Comparison of ENCODE assay signal across 11 cellular contexts in the genomic region with DNA sequence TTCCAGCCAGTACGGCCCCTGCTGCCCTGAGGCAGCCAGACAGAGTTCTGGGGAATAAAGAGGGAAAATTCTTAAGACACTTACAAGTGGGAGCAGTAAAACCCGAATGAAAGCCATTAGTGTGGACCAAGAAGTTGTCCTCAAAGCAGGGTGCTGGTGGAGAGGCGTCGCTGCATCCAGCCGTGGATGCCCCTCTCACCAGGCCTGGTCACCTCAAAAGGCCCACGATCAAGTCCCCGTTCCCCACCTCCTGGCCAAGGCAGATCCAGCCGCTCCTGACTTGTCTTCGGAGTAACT. TPM values are rescaled to one million over a fixed set of nuclear protein-coding genes. Genes with fewer than 3 reads are reported as not detected.
DNase-seq lines count a peak whose midpoint lies in the region; ATAC-seq, FAIRE-seq and TF ChIP-seq lines count a peak whose summit lies in the region.
"Had no signal": no experiment of that assay in that cellular context is flagged by ENCODE, and none has a peak within 500 bp of the region (broad histone marks: within the 10 kb centered on the region; RNA-seq: fewer than 3 reads in every experiment).

No MANE protein-coding gene starts in this region.

- H3K23me2 ChIP-seq in H1 (ENCODE audit: low read depth, low read length), result peaks cover 3% of the 10 kb centered on the region; the same call in 1 of the 2 replicates

- 36% methylated on average over 9 of the region's 9 CpGs; no CpG with 5 or more reads in 1 of the 2 experiments for WGBS in H1 (ENCODE audit: extremely low coverage in 1 of 2, insufficient coverage in 1 of 2, insufficient read length in 1 of 2, insufficient replicate concordance in 2 of 2, low coverage in 1 of 2, low lambda C conversion rate in 2 of 2, missing lambda C conversion rate in 1 of 2), 2 experiments
- WGBS in small intestine, 3 donors, result 43 to 53% (median 47%) methylated on average over 9 of the region's 9 CpGs

- CTCF ChIA-PET in H1 (lab: Charles Lee; ENCODE audit: partially characterized antibody), result interaction anchor here (0.9 to 1.4 kb wide), 3 partner anchors 98 to 458 kb away, joined by 3 to 6 read pairs (median 4); no protein-coding TSS in a partner anchor

- H3K4me3 Mint-ChIP-seq in activated CD4-positive, alpha-beta T cell treated with anti-CD3 and anti-CD28 coated beads, Interleukin-2, amount 10 ng/mL, durations not matched to agents 24 days and 14 days, result peak overlapping the region; percentile 53
- H3K4me3 Mint-ChIP-seq in mesothelial cell of epicardium, result peak overlapping the region; percentile 70

- H3K27ac Mint-ChIP-seq in activated CD4-positive, alpha-beta T cell treated with anti-CD3 and anti-CD28 coated beads, Interleukin-2, amount 10 ng/mL, durations not matched to agents 24 days and 14 days, result no peak overlapping the region
- H3K27ac Mint-ChIP-seq in mesothelial cell of epicardium, result peak overlapping the region; percentile 79

- ATAC-seq in GM18861 (IDR thresholded peaks at IDR 0.05; ENCODE audit: unreplicated experiment), result no peak

- POLR2A ChIA-PET in H1 (lab: Charles Lee; ENCODE audit: partially characterized antibody), result no interaction called here

- no peak overlapping the region for H4K91ac ChIP-seq in H1 (replicated peaks; ENCODE audit: insufficient read length, low read length)

- H3K18ac ChIP-seq in H1 (ENCODE audit: extremely low read depth, low read length), result no peak overlapping the region

- no peak overlapping the region for H2BK12ac ChIP-seq in H1 (ENCODE audit: low read depth, low read length)

- H3K9me3 Mint-ChIP-seq in activated CD4-positive, alpha-beta T cell treated with anti-CD3 and anti-CD28 coated beads, Interleukin-2, amount 10 ng/mL, durations not matched to agents 24 days and 14 days, result no peaks in the 10 kb centered on the region
- H3K9me3 Mint-ChIP-seq in mesothelial cell of epicardium, result no peaks in the 10 kb centered on the region

- no peak for TF ChIP-seq POLR2A in H1 (IDR thresholded peaks at IDR 0.05; ENCODE audit: control extremely low read depth in 1 of 2, low read depth in 2 of 2, low read length in 2 of 2)

- H3K27me3 ChIP-seq in H1 (replicated peaks in 1 of 4; ENCODE audit: control insufficient read depth in 3 of 4, extremely low read depth in 1 of 4, insufficient read depth in 3 of 4, low read length in 3 of 4) (peaks cover 0 to 11% (median 6%) of the 10 kb centered on the region in 4 experiments; a peak in 5 of 7 replicates), tibial artery (no peaks in the 10 kb centered on the region), small intestine (ENCODE audit: control insufficient read depth in 2 of 2, insufficient read depth in 2 of 2, low read length in 2 of 2) (peaks cover 8 to 12% of the 10 kb centered on the region in 2 donors)

- no peaks in the 10 kb centered on the region for H3K36me3 Mint-ChIP-seq in activated CD4-positive, alpha-beta T cell treated with anti-CD3 and anti-CD28 coated beads, Interleukin-2, amount 10 ng/mL, durations not matched to agents 24 days and 14 days (ENCODE audit: low read depth)
- no peaks in the 10 kb centered on the region for H3K36me3 Mint-ChIP-seq in mesothelial cell of epicardium

- H2BK15ac ChIP-seq in H1 (ENCODE audit: low read length), result no peak overlapping the region

- H3K4me1 ChIP-seq in H1 (replicated peaks in 1 of 4; ENCODE audit: control insufficient read depth in 3 of 4, insufficient read depth in 4 of 4, low read length in 3 of 4) (no peaks in the 10 kb centered on the region), tibial artery (peaks cover 0 to 56% (median 35%) of the 10 kb centered on the region in 4 donors), small intestine (ENCODE audit: control insufficient read depth in 2 of 2, insufficient read depth in 1 of 2, low read depth in 1 of 2, low read length in 1 of 2) (no peaks in the 10 kb centered on the region)

- H4K20me1 ChIP-seq in H1 (replicated peaks in 1 of 2; ENCODE audit: control insufficient read depth in 1 of 2, insufficient read depth in 2 of 2, low read length in 2 of 2), result no peaks in the 10 kb centered on the region

- no peak for TF ChIP-seq CTCF in H1 (IDR thresholded peaks at IDR 0.05; ENCODE audit: control extremely low read depth in 1 of 3, insufficient read depth in 1 of 3, low read depth in 1 of 3, low read length in 3 of 3)
- TF ChIP-seq CTCF in mesothelial cell of epicardium (IDR thresholded peaks at IDR 0.05; ENCODE audit: unreplicated experiment), result no peak
- no peak for TF ChIP-seq CTCF in tibial artery (IDR thresholded peaks at IDR 0.05)

- peak overlapping the region in 3 of 4 experiments; percentile 38 to 74 (median 57); a peak in 5 of 7 replicates for H3K9ac ChIP-seq in H1 (replicated peaks in 1 of 4; ENCODE audit: extremely low read depth in 1 of 4, low read depth in 3 of 4, low read length in 3 of 4)

- no peak overlapping the region for H3K4ac ChIP-seq in H1 (replicated peaks; ENCODE audit: insufficient read length, low read depth, low read length)

- peaks cover 4% of the 10 kb centered on the region for H3K4me1 Mint-ChIP-seq in activated CD4-positive, alpha-beta T cell treated with anti-CD3 and anti-CD28 coated beads, Interleukin-2, amount 10 ng/mL, durations not matched to agents 24 days and 14 days
- peaks cover 7% of the 10 kb centered on the region for H3K4me1 Mint-ChIP-seq in mesothelial cell of epicardium

- H2BK120ac ChIP-seq in H1 (replicated peaks; ENCODE audit: low read depth, low read length), result no peak overlapping the region

- H3K4me3 ChIP-seq in H1 (ENCODE audit: extremely low read depth in 1 of 4, insufficient read depth in 2 of 4, low read depth in 3 of 4, low read length in 4 of 4) (peak overlapping the region; percentile 54 to 70 (median 60)), tibial artery (peak overlapping the region; percentile 68 to 83), small intestine (ENCODE audit: low read depth in 1 of 2, low read length in 2 of 2) (peak overlapping the region in 1 of 2 donors; percentile 38)

- H3K56ac ChIP-seq in H1 (replicated peaks; ENCODE audit: insufficient read length, low read depth, low read length), result no peak overlapping the region

- no peak overlapping the region for H2AK5ac ChIP-seq in H1 (ENCODE audit: low read depth, low read length)

- peak overlapping the region; percentile 68 to 87 for H3K4me2 ChIP-seq in H1 (ENCODE audit: insufficient read depth in 1 of 2, low read depth in 2 of 2, low read length in 2 of 2)

- intact Hi-C loops in activated CD4-positive, alpha-beta T cell treated with anti-CD3 and anti-CD28 coated beads, Interleukin-2, amount 10 ng/mL, durations not matched to agents 24 days and 14 days (cut with micrococcal nuclease), result loop anchor here (5.0 kb wide), 1 partner anchor 37 kb away; no protein-coding TSS in a partner anchor
- intact Hi-C loops in tibial artery (cut with DNase I; ENCODE audit: low total_unique reads), result loop anchor here (5.0 kb wide), 1 partner anchor 37 kb away; no protein-coding TSS in a partner anchor

- no peaks in the 10 kb centered on the region for H3K9me3 ChIP-seq in H1 (ENCODE audit: insufficient read depth in 2 of 2, low read depth in 1 of 2, low read length in 1 of 2)
- H3K9me3 ChIP-seq in tibial artery, result no peaks in the 10 kb centered on the region
- no peaks in the 10 kb centered on the region for H3K9me3 ChIP-seq in small intestine (ENCODE audit: control insufficient read depth, low read depth)

- no peak overlapping the region for H4K5ac ChIP-seq in H1 (ENCODE audit: insufficient read length, low read depth, low read length)

- no peaks in the 10 kb centered on the region for H3K79me2 ChIP-seq in H1 (ENCODE audit: control insufficient read depth in 1 of 2, insufficient read depth in 2 of 2, low read length in 2 of 2)

- no peak overlapping the region for H2BK5ac ChIP-seq in H1 (ENCODE audit: low read depth, low read length)

- no peak overlapping the region for H2BK20ac ChIP-seq in H1 (ENCODE audit: low read length)

- peak overlapping the region; percentile 88; the same call in 1 of the 2 replicates for H4K8ac ChIP-seq in H1 (ENCODE audit: extremely low read depth, insufficient read depth, low read length)

- no peak for TF ChIP-seq RAD21 in H1 (IDR thresholded peaks at IDR 0.05 in 1 of 2, conservative IDR thresholded peaks at IDR 0.05 in 1 of 2; ENCODE audit: low read depth in 2 of 2, low read length in 2 of 2)

- H3K27ac ChIP-seq in H1 (ENCODE audit: low read depth, low read length), result no peak overlapping the region
- peak overlapping the region; percentile 88 to 90 for H3K27ac ChIP-seq in tibial artery
- peak overlapping the region in 1 of 2 donors; percentile 72 for H3K27ac ChIP-seq in small intestine (ENCODE audit: low read depth in 1 of 2, low read length in 1 of 2)

- no peak for FAIRE-seq in H1 (lab: Jason Lieb, UNC)
- no peak for FAIRE-seq in small intestine (lab: Jason Lieb, UNC)

- no peak overlapping the region for H3K23ac ChIP-seq in H1 (ENCODE audit: insufficient read length)

- H3K36me3 ChIP-seq in H1 (ENCODE audit: control insufficient read depth in 2 of 4, insufficient read depth in 4 of 4, low read length in 3 of 4) (no peaks in the 10 kb centered on the region), tibial artery (no peaks in the 10 kb centered on the region), small intestine (ENCODE audit: control insufficient read depth in 2 of 2, insufficient read depth in 2 of 2, low read length in 2 of 2) (no peaks in the 10 kb centered on the region)

- no peak for DNase-seq in activated CD4-positive, alpha-beta T cell treated with anti-CD3 and anti-CD28 coated beads, Interleukin-2, amount 10 ng/mL, durations not matched to agents 24 days and 14 days
- no peak for DNase-seq in activated CD4-positive, alpha-beta T cell treated with anti-CD3 and anti-CD28 coated beads for 48 hours
- no peak for DNase-seq in H1 (ENCODE audit: low read depth in 1 of 2, low spot score in 2 of 2)
- DNase-seq in mesothelial cell of epicardium (ENCODE audit: low spot score in 2 of 2, unreplicated experiment in 2 of 2), result no peak
- DNase-seq in tibial artery, result no peak
- DNase-seq in small intestine, result no peak
- DNase-seq in NCI-H774 (lab: John Stamatoyannopoulos, UW), result no peak
- DNase-seq: cortex of kidney had no signal

- no peak overlapping the region for H3K14ac ChIP-seq in H1 (ENCODE audit: insufficient read length)

- H2AFZ ChIP-seq in H1 (ENCODE audit: low read length), result peak overlapping the region; percentile 35; the same call in 1 of the 2 replicates

- TF ChIP-seq EP300 in H1 (IDR thresholded peaks at IDR 0.05; ENCODE audit: borderline replicate concordance in 1 of 2, low read depth in 2 of 2, low read length in 2 of 2), result no peak

- H3K79me1 ChIP-seq in H1 (ENCODE audit: low read depth, low read length), result no peaks in the 10 kb centered on the region

- peaks cover 43% of the 10 kb centered on the region for H3K27me3 Mint-ChIP-seq in activated CD4-positive, alpha-beta T cell treated with anti-CD3 and anti-CD28 coated beads, Interleukin-2, amount 10 ng/mL, durations not matched to agents 24 days and 14 days
- H3K27me3 Mint-ChIP-seq in mesothelial cell of epicardium (ENCODE audit: low read depth), result peaks cover 79% of the 10 kb centered on the region

RNA-seq across cellular contexts. Expression of a gene that starts 0.7 kb away (rescaled TPM):
- total RNA-seq in activated CD4-positive, alpha-beta T cell treated with anti-CD3 and anti-CD28 coated beads, Interleukin-2, amount 10 ng/mL, durations not matched to agents 24 days and 14 days, result 0.50 and 0.63 TPM in 2 replicates
- total RNA-seq in H1 (2021; fragmentation: NEBNext Ultra II Directional; extraction: Animal tissue kit (Norgen Biotek cat#: 25700)), result 0.69 and 0.73 TPM in 2 replicates
- polyA plus RNA-seq in H1 (2011; rRNA removed), result 0.48 and 0.63 TPM in 2 replicates
- 0.50 TPM for polyA plus RNA-seq in H1 (2011; cell fraction: cytosol; rRNA removed)
- polyA plus RNA-seq in H1 (2011; cell fraction: nucleus; rRNA removed), result 0.70 TPM
- 0.56 to 0.81 TPM (median 0.68 TPM) in 4 replicates for polyA plus RNA-seq in H1 (2012, experiment 1 of 2)
- polyA plus RNA-seq in H1 (2012, experiment 2 of 2), result 0.21 TPM
- polyA plus RNA-seq in H1 (2013, experiment 1 of 2), result 0.65 TPM
- 0.66 TPM for polyA plus RNA-seq in H1 (2013, experiment 2 of 2)
- 0.54 and 1.2 TPM in 2 replicates for polyA minus RNA-seq in H1 (2011; rRNA and poly(A)+ RNA removed)
- not detected for polyA minus RNA-seq in H1 (2011; cell fraction: cytosol; rRNA and poly(A)+ RNA removed)
- 1.2 TPM for polyA minus RNA-seq in H1 (2011; cell fraction: nucleus; rRNA and poly(A)+ RNA removed)
- total RNA-seq in mesothelial cell of epicardium, result 3.5 to 4.1 TPM (median 3.7 TPM) in 3 replicates
- 1 to 10 TPM in 1 of 3 donors, under 1 TPM in 1, not detected in 1; 0.81 to 2.4 TPM for polyA plus RNA-seq in small intestine
- total RNA-seq: SK-MEL-5 had no signal

RNA-seq across cellular contexts. Expression of a gene that starts 19.2 kb away (rescaled TPM):
- not detected in 2 replicates for total RNA-seq in activated CD4-positive, alpha-beta T cell treated with anti-CD3 and anti-CD28 coated beads, Interleukin-2, amount 10 ng/mL, durations not matched to agents 24 days and 14 days
- not detected in 2 replicates for total RNA-seq in H1 (2021; fragmentation: NEBNext Ultra II Directional; extraction: Animal tissue kit (Norgen Biotek cat#: 25700))
- polyA plus RNA-seq in H1 (2011; rRNA removed), result not detected in 2 replicates
- not detected for polyA plus RNA-seq in H1 (2011; cell fraction: cytosol; rRNA removed)
- polyA plus RNA-seq in H1 (2011; cell fraction: nucleus; rRNA removed), result not detected
- polyA plus RNA-seq in H1 (2012, experiment 1 of 2), result not detected in 4 replicates
- polyA plus RNA-seq in H1 (2012, experiment 2 of 2), result not detected
- polyA plus RNA-seq in H1 (2013, experiment 1 of 2), result not detected
- polyA plus RNA-seq in H1 (2013, experiment 2 of 2), result not detected
- not detected in 2 replicates for polyA minus RNA-seq in H1 (2011; rRNA and poly(A)+ RNA removed)
- polyA minus RNA-seq in H1 (2011; cell fraction: cytosol; rRNA and poly(A)+ RNA removed), result not detected
- not detected for polyA minus RNA-seq in H1 (2011; cell fraction: nucleus; rRNA and poly(A)+ RNA removed)
- not detected in 3 replicates for total RNA-seq in mesothelial cell of epicardium
- polyA plus RNA-seq in small intestine, result not detected
- total RNA-seq: HT1080, SK-MEL-5 had no signal
